8 cellular contexts compared by ENCODE assay signal in the genomic region with DNA sequence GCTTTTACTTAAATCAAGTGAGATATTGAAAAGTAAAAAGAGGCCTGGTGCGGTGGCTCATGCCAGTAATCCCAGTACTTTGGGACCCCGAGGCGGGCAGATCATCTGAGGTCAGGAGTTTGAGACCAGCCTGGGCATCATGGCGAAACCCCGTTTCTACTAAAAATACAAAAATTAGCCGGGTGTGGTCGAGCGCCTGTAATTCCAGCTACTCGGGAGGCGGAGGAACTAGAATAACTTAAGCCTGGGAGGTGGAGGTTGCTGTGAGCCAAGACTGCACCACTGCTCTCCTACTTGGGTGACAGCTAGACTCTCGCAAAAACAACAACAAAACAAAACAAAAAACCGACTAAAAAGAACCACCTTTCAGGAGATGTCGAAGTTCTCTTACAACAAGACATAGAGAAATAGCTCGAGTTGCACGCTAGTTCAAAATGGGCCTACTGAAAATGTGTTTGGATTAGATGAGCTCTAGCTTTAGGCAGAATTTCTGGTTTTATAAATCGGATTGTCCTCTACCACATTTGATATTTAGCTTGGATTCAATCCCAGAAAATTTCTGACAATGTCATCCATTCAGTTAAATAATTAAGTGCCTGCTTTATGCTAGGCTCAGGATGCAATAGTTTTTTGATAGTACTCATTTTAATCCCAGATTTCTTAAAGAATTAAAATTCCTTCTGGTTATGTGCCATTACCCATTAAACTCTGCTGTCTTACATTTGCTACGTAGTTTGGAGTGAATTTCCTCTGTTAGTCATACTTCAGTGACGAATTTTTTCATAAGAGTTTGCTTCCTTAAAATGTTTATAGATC. TPM values are rescaled to one million over a fixed set of nuclear protein-coding genes. Genes with fewer than 3 reads are reported as not detected.
DNase-seq lines count a peak whose midpoint lies in the region; ATAC-seq and TF ChIP-seq lines count a peak whose summit lies in the region.

No MANE protein-coding gene starts in this region.

- H3K27ac ChIP-seq in brain microvascular endothelial cell, result peak overlapping the region; percentile 0

- in situ Hi-C loops in brain microvascular endothelial cell (cut with HindIII; ENCODE audit: low pct_ligation_motif_present, low sequenced_read_pairs), result no loop called here

- no peak overlapping the region for H3K4me3 ChIP-seq in brain microvascular endothelial cell (ENCODE audit: low read depth, low read length)

- ATAC-seq in GM19467 (IDR thresholded peaks at IDR 0.05; ENCODE audit: unreplicated experiment) (no peak), GM21367 (IDR thresholded peaks at IDR 0.05; ENCODE audit: unreplicated experiment) (no peak), HG03045 (IDR thresholded peaks at IDR 0.05; ENCODE audit: unreplicated experiment) (no peak)

- DNase-seq in A172 (ENCODE audit: low spot score) (peak; percentile 21), EL (peak; percentile 37), brain microvascular endothelial cell (no peak), lung microvascular endothelial cell (ENCODE audit: low read depth in 2 of 2) (peak; percentile 61 to 68), globus pallidus (ENCODE audit: low spot score) (no peak)

- H3K36me3 ChIP-seq in brain microvascular endothelial cell (replicated peaks), result no peaks in the 10 kb centered on the region

- no peak for TF ChIP-seq CTCF in brain microvascular endothelial cell (IDR thresholded peaks at IDR 0.05; ENCODE audit: low read depth, low read length, missing control alignments)

- no peaks in the 10 kb centered on the region for H3K27me3 ChIP-seq in brain microvascular endothelial cell (replicated peaks)

RNA-seq across cellular contexts. Expression of a gene that starts 1.9 kb away (rescaled TPM):
- 6.9 and 7.6 TPM in 2 replicates for total RNA-seq in A172 (2014; rRNA removed; shearing (Covaris generic))
- 7.8 and 11.1 TPM in 2 replicates for total RNA-seq in lung microvascular endothelial cell

Comparison
In these comparisons a context has a peak if more than half of its experiments do, and no peak if none do; other contexts are left out.
1. DNase-seq: peak in A172 (single experiment), EL (single experiment) and lung microvascular endothelial cell (2 of 2); none in brain microvascular endothelial cell (single experiment) and globus pallidus (single experiment).